ENCODE assay signal across 18 cellular contexts in the genomic region with DNA sequence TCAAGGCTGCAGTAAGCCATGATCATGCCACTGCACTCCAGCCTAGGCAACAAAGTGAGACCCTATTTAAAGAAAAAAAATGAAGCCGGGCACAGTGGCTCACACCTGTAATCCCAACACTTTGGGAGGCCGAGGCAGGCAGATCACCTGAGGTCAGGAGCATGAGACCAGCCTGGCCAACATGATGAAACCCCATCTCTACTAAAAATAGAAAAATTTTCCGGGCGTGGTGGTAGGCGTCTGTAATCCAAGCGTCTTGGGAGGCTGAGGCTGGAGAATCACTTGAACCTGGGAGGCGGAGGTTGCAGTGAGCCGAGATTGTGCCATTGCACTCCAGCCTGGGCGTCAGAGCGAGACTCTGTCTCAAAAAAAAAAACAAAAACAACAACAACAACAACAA. TPM values are rescaled to one million over a fixed set of nuclear protein-coding genes. Genes with fewer than 3 reads are reported as not detected.
"Had no signal": no experiment of that assay in that cellular context is flagged by ENCODE, and none has a peak within 500 bp of the region (broad histone marks: within the 10 kb centered on the region; RNA-seq: fewer than 3 reads in every experiment).

No MANE protein-coding gene starts in this region.

RNA-seq across cellular contexts. Expression of gene DCDC2B, which starts 43.3 kb away (rescaled TPM):
- total RNA-seq: hepatocyte; kidney; kidney epithelial cell; left cardiac atrium; left colon; left lobe of liver; left ventricle myocardium inferior; left ventricle myocardium superior; liver; lower leg skin; lung microvascular endothelial cell; mammary epithelial cell; mesenteric fat pad; mesothelial cell of epicardium; mononuclear cell; mucosa of descending colon; mucosa of gallbladder; naive thymus-derived CD4-positive, alpha-beta T cell had no signal
